ENCODE assay signal across 22 cellular contexts in genomic region chr10:101295266-101295665, GRCh38. TPM values are rescaled to one million over a fixed set of nuclear protein-coding genes. Genes with fewer than 3 reads are reported as not detected.
DNase-seq lines count a peak whose midpoint lies in the region; ATAC-seq and FAIRE-seq lines count a peak whose summit lies in the region.
"Had no signal": no experiment of that assay in that cellular context is flagged by ENCODE, and none has a peak within 500 bp of the region (broad histone marks: within the 10 kb centered on the region; RNA-seq: fewer than 3 reads in every experiment).

No MANE protein-coding gene starts in this region.

- peaks cover 2 to 29% of the 10 kb centered on the region in 2 donors for H3K27me3 ChIP-seq in small intestine (ENCODE audit: control insufficient read depth in 2 of 2, insufficient read depth in 2 of 2, low read length in 2 of 2)

- no peak overlapping the region for H3K27ac ChIP-seq in small intestine (ENCODE audit: low read depth in 1 of 2, low read length in 1 of 2)
- H3K27ac ChIP-seq: HL-60 had no signal

- H3K4me1 ChIP-seq in small intestine (ENCODE audit: control insufficient read depth in 2 of 2, insufficient read depth in 1 of 2, low read depth in 1 of 2, low read length in 1 of 2) = peaks cover 0 to 2% of the 10 kb centered on the region in 2 donors

- in situ Hi-C loops in SK-MEL-5 (cut with HindIII; ENCODE audit: low pct_unique_long_range_greater_than_20kb, low sequenced_read_pairs) = no loop called here

- DNase-seq in Ammon's horn (ENCODE audit: low spot score) = peak; percentile 68
- DNase-seq in SK-MEL-5 (ENCODE audit: low read depth, low spot score) = peak; percentile 31
- DNase-seq in left kidney (ENCODE audit: low read depth, low spot score) = peak; percentile 61
- DNase-seq in pons (ENCODE audit: low spot score) = peak; percentile 68
- no peak for DNase-seq in NCI-H1048 (lab: John Stamatoyannopoulos, UW)
- no peak for DNase-seq in small intestine
- no peak for DNase-seq in Kasumi-1 (lab: John Stamatoyannopoulos, UW)
- DNase-seq: 8988T; Caco-2; CD4-positive, alpha-beta T cell; GDM1; NCI-H1105 treated with DMSO at 0.1 percent for 48 hours; NCI-H1694; NCI-H2081 treated with DMSO at 0.1 percent for 48 hours; NCI-H510A; NCI-H748 treated with DMSO at 0.1 percent for 48 hours; OCI-M1; SIG-M5 had no signal

- H3K4me3 ChIP-seq in small intestine (ENCODE audit: low read depth in 1 of 2, low read length in 2 of 2) = no peak overlapping the region
- H3K4me3 ChIP-seq: HAP-1 had no signal

- no peaks in the 10 kb centered on the region for H3K36me3 ChIP-seq in small intestine (ENCODE audit: control insufficient read depth in 2 of 2, insufficient read depth in 2 of 2, low read length in 2 of 2)
- H3K36me3 ChIP-seq: HAP-1 had no signal

- H3K9me3 ChIP-seq in small intestine (ENCODE audit: control insufficient read depth, low read depth) = no peaks in the 10 kb centered on the region
- H3K9me3 ChIP-seq: Caco-2, HAP-1 had no signal

- no peak for ATAC-seq in HG03432 (IDR thresholded peaks at IDR 0.05; ENCODE audit: unreplicated experiment)

- no peak for FAIRE-seq in small intestine (lab: Jason Lieb, UNC)
- FAIRE-seq: HTR-8/SVneo had no signal

- WGBS in small intestine, 3 donors = 73 to 84% (median 74%) methylated on average over 4 of the region's 4 CpGs

RNA-seq across cellular contexts. Expression of gene BTRC, which starts 58.7 kb away (rescaled TPM):
- 6.3 TPM in 2 replicates for total RNA-seq in SK-MEL-5 (2014; rRNA removed; shearing (Covaris generic))
- 5.9 and 7.6 TPM in 2 replicates for polyA plus RNA-seq in SK-MEL-5 (2015; cell fraction: cytosol; rRNA removed)
- 7.8 and 10.5 TPM in 2 replicates for polyA plus RNA-seq in SK-MEL-5 (2015; cell fraction: nucleus; rRNA removed)
- polyA plus RNA-seq in small intestine = 1 to 10 TPM; 3.0 to 5.6 (median 4.2) TPM

Comparison
In these comparisons a context has a peak if more than half of its experiments do, and no peak if none do; other contexts are left out.
1. DNase-seq: peak in Ammon's horn (single experiment), SK-MEL-5 (single experiment), left kidney (single experiment) and pons (single experiment); none in NCI-H1048 (single experiment), small intestine (single experiment) and Kasumi-1 (0 of 2).